Comparison of ENCODE assay signal across 2 cellular contexts in genomic region chr12:128268348-128268725, GRCh38.
TF ChIP-seq lines count a peak whose summit lies in the region.

No MANE protein-coding gene starts in this region.

TF ChIP-seq in SK-N-SH, 30 proteins besides CTCF, POLR2A, EP300 and RAD21 (continued from another document):
- TF ChIP-seq FOXM1 (IDR thresholded peaks at IDR 0.05; ENCODE audit: low read depth) (no peak), PBX3 (IDR thresholded peaks at IDR 0.05) (no peak), IRF3 (IDR thresholded peaks at IDR 0.05; ENCODE audit: low read depth, low read length) (no peak), REST (IDR thresholded peaks at IDR 0.05; ENCODE audit: low read depth, low read length) (no peak), FOSL2 (IDR thresholded peaks at IDR 0.05; ENCODE audit: borderline replicate concordance, low read depth) (no peak), ZBTB33 (IDR thresholded peaks at IDR 0.05; ENCODE audit: borderline replicate concordance, low read depth) (no peak), TAF1 (IDR thresholded peaks at IDR 0.05; ENCODE audit: borderline replicate concordance, low read depth, low read length) (no peak)

TF ChIP-seq in SK-N-SH treated with all-trans-retinoic acid at 6 μM for 48 hours, 23 proteins besides CTCF, POLR2A, EP300 and RAD21 (continued from another document):
- no peak for TF ChIP-seq POU6F1 (CRISPR knock-in tag; IDR thresholded peaks at IDR 0.05; ENCODE audit: borderline replicate concordance, low read depth)
- no peak for TF ChIP-seq CSDC2 (CRISPR knock-in tag; IDR thresholded peaks at IDR 0.05)
